1 cellular context compared by ENCODE assay signal in genomic region chr10:69639291-69640195, GRCh38.
TF ChIP-seq lines count a peak whose summit lies in the region.

No MANE protein-coding gene starts in this region.

TF ChIP-seq in K562, 482 proteins besides CTCF, POLR2A, EP300 and RAD21 (continued from another document and continues in another):
- TF ChIP-seq MGA (IDR thresholded peaks at IDR 0.05) (no peak), PHB (CRISPR knock-in tag; IDR thresholded peaks at IDR 0.05) (no peak), ESRRB (CRISPR knock-in tag; IDR thresholded peaks at IDR 0.05; ENCODE audit: borderline replicate concordance) (no peak), MYC (IDR thresholded peaks at IDR 0.05; ENCODE audit: low read depth, low read length) (0 out of 2 replicates have a peak, but pooled peaks have one; percentile 27), MYC (CRISPR knock-in tag; IDR thresholded peaks at IDR 0.05; ENCODE audit: borderline replicate concordance, low read depth) (no peak), CC2D1A (IDR thresholded peaks at IDR 0.05) (peak; percentile 69; the same call in 1 of the 2 replicates), TCF7L2 (IDR thresholded peaks at IDR 0.05; ENCODE audit: low read depth, low read length) (no peak), STAG1 (CRISPR knock-in tag; IDR thresholded peaks at IDR 0.05; ENCODE audit: borderline replicate concordance) (peak; percentile 56; the same call in 1 of the 2 replicates), ZNF589 (CRISPR knock-in tag; IDR thresholded peaks at IDR 0.05; ENCODE audit: low read depth) (no peak), ARID2 (IDR thresholded peaks at IDR 0.05) (peak; percentile 68; the same call in 1 of the 2 replicates), JUND (IDR thresholded peaks at IDR 0.05; ENCODE audit: borderline replicate concordance, low read depth, low read length) (0 out of 2 replicates have a peak, but pooled peaks have one; percentile 21), JUND (tag; IDR thresholded peaks at IDR 0.05; ENCODE audit: borderline replicate concordance, low read depth, low read length) (no peak), STAT5B (CRISPR knock-in tag; IDR thresholded peaks at IDR 0.05) (no peak), SMC3 (conservative IDR thresholded peaks at IDR 0.05; ENCODE audit: insufficient read depth, low read depth, low read length) (peak; percentile 95), NFYB (IDR thresholded peaks at IDR 0.05; ENCODE audit: extremely low read depth, insufficient read length) (no peak), MAZ (CRISPR knock-in tag; conservative IDR thresholded peaks at IDR 0.05 in 1 of 2, IDR thresholded peaks at IDR 0.05 in 1 of 2) (peak in 1 of 2 experiments; percentile 49; a peak in 2 of 4 replicates), CEBPB (tag; IDR thresholded peaks at IDR 0.05) (0 out of 2 replicates have a peak, but pooled peaks have one; percentile 20), XRCC4 (IDR thresholded peaks at IDR 0.05; ENCODE audit: extremely low read depth, insufficient read depth, insufficient read length) (no peak), PRDM10 (IDR thresholded peaks at IDR 0.05; ENCODE audit: partially characterized antibody) (peak; percentile 34)
- TF ChIP-seq, protein P1, sequence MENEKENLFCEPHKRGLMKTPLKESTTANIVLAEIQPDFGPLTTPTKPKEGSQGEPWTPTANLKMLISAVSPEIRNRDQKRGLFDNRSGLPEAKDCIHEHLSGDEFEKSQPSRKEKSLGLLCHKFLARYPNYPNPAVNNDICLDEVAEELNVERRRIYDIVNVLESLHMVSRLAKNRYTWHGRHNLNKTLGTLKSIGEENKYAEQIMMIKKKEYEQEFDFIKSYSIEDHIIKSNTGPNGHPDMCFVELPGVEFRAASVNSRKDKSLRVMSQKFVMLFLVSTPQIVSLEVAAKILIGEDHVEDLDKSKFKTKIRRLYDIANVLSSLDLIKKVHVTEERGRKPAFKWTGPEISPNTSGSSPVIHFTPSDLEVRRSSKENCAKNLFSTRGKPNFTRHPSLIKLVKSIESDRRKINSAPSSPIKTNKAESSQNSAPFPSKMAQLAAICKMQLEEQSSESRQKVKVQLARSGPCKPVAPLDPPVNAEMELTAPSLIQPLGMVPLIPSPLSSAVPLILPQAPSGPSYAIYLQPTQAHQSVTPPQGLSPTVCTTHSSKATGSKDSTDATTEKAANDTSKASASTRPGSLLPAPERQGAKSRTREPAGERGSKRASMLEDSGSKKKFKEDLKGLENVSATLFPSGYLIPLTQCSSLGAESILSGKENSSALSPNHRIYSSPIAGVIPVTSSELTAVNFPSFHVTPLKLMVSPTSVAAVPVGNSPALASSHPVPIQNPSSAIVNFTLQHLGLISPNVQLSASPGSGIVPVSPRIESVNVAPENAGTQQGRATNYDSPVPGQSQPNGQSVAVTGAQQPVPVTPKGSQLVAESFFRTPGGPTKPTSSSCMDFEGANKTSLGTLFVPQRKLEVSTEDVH (IDR thresholded peaks at IDR 0.05; ENCODE audit: low read depth, partially characterized antibody): no peak
- TF ChIP-seq, protein P2, sequence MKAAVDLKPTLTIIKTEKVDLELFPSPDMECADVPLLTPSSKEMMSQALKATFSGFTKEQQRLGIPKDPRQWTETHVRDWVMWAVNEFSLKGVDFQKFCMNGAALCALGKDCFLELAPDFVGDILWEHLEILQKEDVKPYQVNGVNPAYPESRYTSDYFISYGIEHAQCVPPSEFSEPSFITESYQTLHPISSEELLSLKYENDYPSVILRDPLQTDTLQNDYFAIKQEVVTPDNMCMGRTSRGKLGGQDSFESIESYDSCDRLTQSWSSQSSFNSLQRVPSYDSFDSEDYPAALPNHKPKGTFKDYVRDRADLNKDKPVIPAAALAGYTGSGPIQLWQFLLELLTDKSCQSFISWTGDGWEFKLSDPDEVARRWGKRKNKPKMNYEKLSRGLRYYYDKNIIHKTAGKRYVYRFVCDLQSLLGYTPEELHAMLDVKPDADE (conservative IDR thresholded peaks at IDR 0.05; ENCODE audit: control insufficient read depth, low read depth, low read length): no peak
- TF ChIP-seq, protein P3, sequence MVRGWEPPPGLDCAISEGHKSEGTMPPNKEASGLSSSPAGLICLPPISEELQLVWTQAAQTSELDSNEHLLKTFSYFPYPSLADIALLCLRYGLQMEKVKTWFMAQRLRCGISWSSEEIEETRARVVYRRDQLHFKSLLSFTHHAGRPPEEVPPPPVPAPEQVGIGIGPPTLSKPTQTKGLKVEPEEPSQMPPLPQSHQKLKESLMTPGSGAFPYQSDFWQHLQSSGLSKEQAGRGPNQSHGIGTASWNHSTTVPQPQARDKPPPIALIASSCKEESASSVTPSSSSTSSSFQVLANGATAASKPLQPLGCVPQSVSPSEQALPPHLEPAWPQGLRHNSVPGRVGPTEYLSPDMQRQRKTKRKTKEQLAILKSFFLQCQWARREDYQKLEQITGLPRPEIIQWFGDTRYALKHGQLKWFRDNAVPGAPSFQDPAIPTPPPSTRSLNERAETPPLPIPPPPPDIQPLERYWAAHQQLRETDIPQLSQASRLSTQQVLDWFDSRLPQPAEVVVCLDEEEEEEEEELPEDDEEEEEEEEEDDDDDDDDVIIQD (CRISPR knock-in tag; IDR thresholded peaks at IDR 0.05): no peak
- TF ChIP-seq, protein P4, sequence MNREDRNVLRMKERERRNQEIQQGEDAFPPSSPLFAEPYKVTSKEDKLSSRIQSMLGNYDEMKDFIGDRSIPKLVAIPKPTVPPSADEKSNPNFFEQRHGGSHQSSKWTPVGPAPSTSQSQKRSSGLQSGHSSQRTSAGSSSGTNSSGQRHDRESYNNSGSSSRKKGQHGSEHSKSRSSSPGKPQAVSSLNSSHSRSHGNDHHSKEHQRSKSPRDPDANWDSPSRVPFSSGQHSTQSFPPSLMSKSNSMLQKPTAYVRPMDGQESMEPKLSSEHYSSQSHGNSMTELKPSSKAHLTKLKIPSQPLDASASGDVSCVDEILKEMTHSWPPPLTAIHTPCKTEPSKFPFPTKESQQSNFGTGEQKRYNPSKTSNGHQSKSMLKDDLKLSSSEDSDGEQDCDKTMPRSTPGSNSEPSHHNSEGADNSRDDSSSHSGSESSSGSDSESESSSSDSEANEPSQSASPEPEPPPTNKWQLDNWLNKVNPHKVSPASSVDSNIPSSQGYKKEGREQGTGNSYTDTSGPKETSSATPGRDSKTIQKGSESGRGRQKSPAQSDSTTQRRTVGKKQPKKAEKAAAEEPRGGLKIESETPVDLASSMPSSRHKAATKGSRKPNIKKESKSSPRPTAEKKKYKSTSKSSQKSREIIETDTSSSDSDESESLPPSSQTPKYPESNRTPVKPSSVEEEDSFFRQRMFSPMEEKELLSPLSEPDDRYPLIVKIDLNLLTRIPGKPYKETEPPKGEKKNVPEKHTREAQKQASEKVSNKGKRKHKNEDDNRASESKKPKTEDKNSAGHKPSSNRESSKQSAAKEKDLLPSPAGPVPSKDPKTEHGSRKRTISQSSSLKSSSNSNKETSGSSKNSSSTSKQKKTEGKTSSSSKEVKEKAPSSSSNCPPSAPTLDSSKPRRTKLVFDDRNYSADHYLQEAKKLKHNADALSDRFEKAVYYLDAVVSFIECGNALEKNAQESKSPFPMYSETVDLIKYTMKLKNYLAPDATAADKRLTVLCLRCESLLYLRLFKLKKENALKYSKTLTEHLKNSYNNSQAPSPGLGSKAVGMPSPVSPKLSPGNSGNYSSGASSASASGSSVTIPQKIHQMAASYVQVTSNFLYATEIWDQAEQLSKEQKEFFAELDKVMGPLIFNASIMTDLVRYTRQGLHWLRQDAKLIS (CRISPR knock-in tag; IDR thresholded peaks at IDR 0.05): no peak
- TF ChIP-seq, protein P5, sequence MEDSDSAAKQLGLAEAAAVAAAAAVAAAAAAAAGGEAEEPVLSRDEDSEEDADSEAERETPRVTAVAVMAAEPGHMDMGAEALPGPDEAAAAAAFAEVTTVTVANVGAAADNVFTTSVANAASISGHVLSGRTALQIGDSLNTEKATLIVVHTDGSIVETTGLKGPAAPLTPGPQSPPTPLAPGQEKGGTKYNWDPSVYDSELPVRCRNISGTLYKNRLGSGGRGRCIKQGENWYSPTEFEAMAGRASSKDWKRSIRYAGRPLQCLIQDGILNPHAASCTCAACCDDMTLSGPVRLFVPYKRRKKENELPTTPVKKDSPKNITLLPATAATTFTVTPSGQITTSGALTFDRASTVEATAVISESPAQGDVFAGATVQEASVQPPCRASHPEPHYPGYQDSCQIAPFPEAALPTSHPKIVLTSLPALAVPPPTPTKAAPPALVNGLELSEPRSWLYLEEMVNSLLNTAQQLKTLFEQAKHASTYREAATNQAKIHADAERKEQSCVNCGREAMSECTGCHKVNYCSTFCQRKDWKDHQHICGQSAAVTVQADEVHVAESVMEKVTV (CRISPR knock-in tag; IDR thresholded peaks at IDR 0.05): peak; percentile 83
